Comparison of ENCODE assay signal across 23 cellular contexts in genomic region chr1:43203859-43204258, GRCh38. TPM values are rescaled to one million over a fixed set of nuclear protein-coding genes. Genes with fewer than 3 reads are reported as not detected.
DNase-seq lines count a peak whose midpoint lies in the region; ATAC-seq, FAIRE-seq and TF ChIP-seq lines count a peak whose summit lies in the region.
"Had no signal": no experiment of that assay in that cellular context is flagged by ENCODE, and none has a peak within 500 bp of the region (broad histone marks: within the 10 kb centered on the region; RNA-seq: fewer than 3 reads in every experiment).

No MANE protein-coding gene starts in this region.

- H2BK5ac ChIP-seq in IMR-90 (ENCODE audit: low read depth, low read length, poor library complexity, severe bottlenecking) = no peak overlapping the region

- POLR2A ChIA-PET in Caco-2 (lab: Charles Lee) (interaction anchor here (0.6 kb wide), 1 partner anchor 7 kb away, joined by 6 read pairs; no protein-coding TSS in a partner anchor), IMR-90 (lab: Charles Lee; ENCODE audit: unreplicated experiment) (no interaction called here), K562 (lab: Yijun Ruan, JAX) (interaction anchor here (1.0 to 1.1 kb wide), 2 partner anchors 15 to 28 kb away, joined by 3 read pairs; no protein-coding TSS in a partner anchor)

- H3K9me3 Mint-ChIP-seq in Caco-2 (ENCODE audit: unreplicated experiment) = no peaks in the 10 kb centered on the region
- H3K9me3 Mint-ChIP-seq: GM23338, HFFc6 had no signal

- H3K23ac ChIP-seq in IMR-90 (ENCODE audit: low read depth, low read length) = no peak overlapping the region

- no peak overlapping the region for H2BK15ac ChIP-seq in IMR-90 (ENCODE audit: low read depth, low read length)

- CTCF ChIA-PET in Caco-2 (lab: Charles Lee) (no interaction called here), IMR-90 (lab: Yijun Ruan, JAX) (no interaction called here), K562 (lab: Yijun Ruan, JAX; ENCODE audit: low intra/inter-chr PET ratio) (no interaction called here)

- intact Hi-C loops in Caco-2 (cut with micrococcal nuclease; ENCODE audit: unreplicated experiment) = no loop called here
- intact Hi-C loops in IMR-90 (cut with micrococcal nuclease) = no loop called here
- intact Hi-C loops in K562 (cut with micrococcal nuclease) = no loop called here

- no peak overlapping the region for H3K14ac ChIP-seq in IMR-90 (replicated peaks; ENCODE audit: low read depth, low read length)

- no peak overlapping the region for H2BK120ac ChIP-seq in IMR-90 (ENCODE audit: low read depth, low read length)

- H3K27ac ChIP-seq in IMR-90 (ENCODE audit: insufficient read depth, low read length) (no peak overlapping the region), K562 (ENCODE audit: extremely low read depth, low read depth, low read length) (no peak overlapping the region)
- H3K27ac ChIP-seq: BLaER1 treated with 17β-estradiol and CSF1 and Interleukin-3, amounts not matched to agents 10 nM and 100 nM had no signal

- H3K56ac ChIP-seq in IMR-90 (ENCODE audit: extremely low read depth, insufficient read depth, low read length) = no peak overlapping the region

- peaks cover 32% of the 10 kb centered on the region for H3K4me1 ChIP-seq in Caco-2
- peaks cover 18% of the 10 kb centered on the region for H3K4me1 ChIP-seq in IMR-90 (ENCODE audit: control insufficient read depth, insufficient read depth, low read length)
- H3K4me1 ChIP-seq in K562 (replicated peaks in 1 of 2; ENCODE audit: control insufficient read depth in 2 of 2, insufficient read depth in 2 of 2, low read length in 2 of 2) = peaks cover 0 to 3% of the 10 kb centered on the region in 2 experiments; a peak in 3 of 5 replicates
- H3K4me1 ChIP-seq: BE2C had no signal

- FAIRE-seq in K562 (lab: Jason Lieb, UNC) = no peak
- FAIRE-seq: A549, G401.6 had no signal

- in situ Hi-C loops in IMR-90 (cut with MboI; ENCODE audit: low sequenced_read_pairs) (no loop called here), K562 (cut with MboI) (no loop called here)

- TF ChIP-seq CTCF in Caco-2 (IDR thresholded peaks at IDR 0.05; ENCODE audit: insufficient read depth in 1 of 2, low read depth in 1 of 2, low read length in 1 of 2, severe bottlenecking in 1 of 2, unreplicated experiment in 1 of 2) = no peak
- no peak for TF ChIP-seq CTCF in IMR-90 (conservative IDR thresholded peaks at IDR 0.05; ENCODE audit: low read depth, low read length)
- TF ChIP-seq CTCF in K562 (IDR thresholded peaks at IDR 0.05 in 2 of 3, conservative IDR thresholded peaks at IDR 0.05 in 1 of 3; ENCODE audit: insufficient read depth in 2 of 3, low read depth in 1 of 3, low read length in 3 of 3) = no peak

- H3K4me3 Mint-ChIP-seq in Caco-2 (ENCODE audit: unreplicated experiment) = no peak overlapping the region
- H3K4me3 Mint-ChIP-seq: CD14-positive monocyte; CD4-positive, alpha-beta T cell; CD8-positive, alpha-beta memory T cell; GM23338; H9; HFFc6 had no signal

- H4K20me1 ChIP-seq in IMR-90 (ENCODE audit: insufficient read depth, low read length) = no peaks in the 10 kb centered on the region
- H4K20me1 ChIP-seq in K562 (replicated peaks; ENCODE audit: control insufficient read depth, insufficient read depth, low read length) = no peaks in the 10 kb centered on the region
- H4K20me1 ChIP-seq: BLaER1 treated with 17β-estradiol and CSF1 and Interleukin-3, amounts not matched to agents 10 nM and 100 nM had no signal

- no peak overlapping the region for H2AK9ac ChIP-seq in IMR-90 (replicated peaks; ENCODE audit: low read depth, low read length, poor library complexity)

- H2AK5ac ChIP-seq in IMR-90 (ENCODE audit: low read depth, low read length) = no peak overlapping the region

- H3K27me3 ChIP-seq in Caco-2 (replicated peaks; ENCODE audit: control insufficient read depth, insufficient read depth, low read length) (no peaks in the 10 kb centered on the region), IMR-90 (ENCODE audit: control insufficient read depth, insufficient read depth, low read length) (no peaks in the 10 kb centered on the region), K562 (ENCODE audit: control insufficient read depth in 2 of 2, insufficient read depth in 2 of 2, low read length in 2 of 2) (peaks cover 26 to 62% of the 10 kb centered on the region in 2 experiments)
- H3K27me3 ChIP-seq: BE2C; BLaER1 treated with 17β-estradiol and CSF1 and Interleukin-3, amounts not matched to agents 10 nM and 100 nM had no signal

- H3K9me1 ChIP-seq in IMR-90 (ENCODE audit: insufficient read depth, low read length) (peaks cover 20% of the 10 kb centered on the region), K562 (ENCODE audit: control insufficient read depth, insufficient read depth, low read length) (no peaks in the 10 kb centered on the region)

- no peak overlapping the region for H3K4ac ChIP-seq in IMR-90 (ENCODE audit: low read depth, low read length)

- H3K27me3 Mint-ChIP-seq in Caco-2 (ENCODE audit: insufficient read depth, unreplicated experiment) = no peaks in the 10 kb centered on the region

- no TSS peak for BruUV-seq in Caco-2 (replicated peaks; lab: Mats Ljungman, UMichigan)
- no TSS peak for BruUV-seq in IMR-90 (replicated peaks; lab: Mats Ljungman, UMichigan)
- no TSS peak for BruUV-seq in K562 (replicated peaks; lab: Mats Ljungman, UMichigan)

- H3K4me2 ChIP-seq in IMR-90 (ENCODE audit: low read depth, low read length) (no peak overlapping the region), K562 (ENCODE audit: insufficient read depth, low read length) (no peak overlapping the region)
- H3K4me2 ChIP-seq: A549; BLaER1 treated with 17β-estradiol and CSF1 and Interleukin-3, amounts not matched to agents 10 nM and 100 nM; GM23338 had no signal

- WGBS in IMR-90 (ENCODE audit: extremely low coverage in 2 of 2, insufficient read length in 1 of 2), 2 experiments = no CpG with 5 or more reads among the region's 3 CpGs
- WGBS in K562 (ENCODE audit: insufficient coverage, low coverage, missing lambda C conversion rate) = 3% methylated on average over 3 of the region's 3 CpGs

- no peak for TF ChIP-seq EP300 in K562 (IDR thresholded peaks at IDR 0.05; ENCODE audit: low read length)

- H4K8ac ChIP-seq in IMR-90 (ENCODE audit: low read depth in 2 of 2, low read length in 2 of 2) = no peak overlapping the region

- H3K79me1 ChIP-seq in IMR-90 (ENCODE audit: low read depth in 1 of 2, low read length in 2 of 2) = peaks cover 0 to 7% of the 10 kb centered on the region in 2 experiments; a peak in 2 of 4 replicates

- no peak overlapping the region for H4K5ac ChIP-seq in IMR-90 (ENCODE audit: low read depth, low read length)

- no peak overlapping the region for H3K18ac ChIP-seq in IMR-90 (ENCODE audit: low read depth, low read length)

- peaks cover 12% of the 10 kb centered on the region for H3K36me3 Mint-ChIP-seq in Caco-2 (ENCODE audit: insufficient read depth, unreplicated experiment)
- H3K36me3 Mint-ChIP-seq: CD14-positive monocyte; CD8-positive, alpha-beta memory T cell had no signal

- H3K9me3 ChIP-seq in Caco-2 (peaks cover 31% of the 10 kb centered on the region), IMR-90 (ENCODE audit: control insufficient read depth, insufficient read depth, low read length) (no peaks in the 10 kb centered on the region), K562 (replicated peaks; ENCODE audit: control insufficient read depth, insufficient read depth, low read depth, low read length) (no peaks in the 10 kb centered on the region)
- H3K9me3 ChIP-seq: BE2C had no signal

- no peak overlapping the region for H3K9ac ChIP-seq in IMR-90 (ENCODE audit: low read depth, low read length)
- no peak overlapping the region for H3K9ac ChIP-seq in K562 (ENCODE audit: insufficient read depth in 1 of 2, low read depth in 2 of 2, low read length in 2 of 2)
- H3K9ac ChIP-seq: BLaER1 treated with 17β-estradiol and CSF1 and Interleukin-3, amounts not matched to agents 10 nM and 100 nM had no signal

- no peaks in the 10 kb centered on the region for H3K4me1 Mint-ChIP-seq in Caco-2 (ENCODE audit: low read depth, unreplicated experiment)
- H3K4me1 Mint-ChIP-seq: CD8-positive, alpha-beta memory T cell had no signal

- H2BK20ac ChIP-seq in IMR-90 (ENCODE audit: low read depth, low read length) = no peak overlapping the region

- no peaks in the 10 kb centered on the region for H3K79me2 ChIP-seq in K562 (ENCODE audit: control insufficient read depth, insufficient read depth, low read length)

- TF ChIP-seq RAD21 in IMR-90 (IDR thresholded peaks at IDR 0.05; ENCODE audit: low read length) (no peak), K562 (CRISPR knock-in tag; conservative IDR thresholded peaks at IDR 0.05 in 1 of 2, IDR thresholded peaks at IDR 0.05 in 1 of 2) (no peak)

- H3K4me3 ChIP-seq in Caco-2 (ENCODE audit: low read depth, low read length) (no peak overlapping the region), IMR-90 (ENCODE audit: insufficient read depth, low read depth, low read length) (no peak overlapping the region), K562 (no peak overlapping the region)
- H3K4me3 ChIP-seq: A549; BLaER1 treated with 17β-estradiol and CSF1 and Interleukin-3, amounts not matched to agents 10 nM and 100 nM; GM23338 had no signal

- peak overlapping the region; percentile 93 for H3K27ac Mint-ChIP-seq in Caco-2 (ENCODE audit: unreplicated experiment)
- H3K27ac Mint-ChIP-seq: CD14-positive monocyte; CD4-positive, alpha-beta T cell; CD8-positive, alpha-beta memory T cell; GM23338; H9 had no signal

- dilution Hi-C loops in IMR-90 (cut with HindIII; ENCODE audit: low sequenced_read_pairs, unreplicated experiment) = no loop called here

- ATAC-seq in IMR-90 (ENCODE audit: low read depth) = no peak
- ATAC-seq in K562 = no peak
- ATAC-seq: A549, GM23338, HCT116 had no signal

- no peaks in the 10 kb centered on the region for H3K36me3 ChIP-seq in Caco-2 (ENCODE audit: control insufficient read depth, insufficient read depth, low read length)
- no peaks in the 10 kb centered on the region for H3K36me3 ChIP-seq in IMR-90 (ENCODE audit: control insufficient read depth, insufficient read depth, low read length)
- H3K36me3 ChIP-seq in K562 (ENCODE audit: control insufficient read depth, insufficient read depth, low read length) = no peaks in the 10 kb centered on the region
- H3K36me3 ChIP-seq: BE2C; BLaER1 treated with 17β-estradiol and CSF1 and Interleukin-3, amounts not matched to agents 10 nM and 100 nM had no signal

- H4K91ac ChIP-seq in IMR-90 (ENCODE audit: insufficient read depth, low read depth, low read length) = no peak overlapping the region

- DNase-seq in Caco-2 (no peak), IMR-90 (no peak), K562 (ENCODE audit: extremely low read depth in 1 of 4, low spot score in 3 of 4) (no peak), HuH-7.5 (ENCODE audit: low spot score) (no peak), DMS53 treated with DMSO at 0.1 percent for 48 hours (lab: John Stamatoyannopoulos, UW; ENCODE audit: unreplicated experiment) (no peak), NCI-H2171 (lab: John Stamatoyannopoulos, UW) (no peak)
- DNase-seq: 8988T; ACHN; AML-193; BE2C; Calu3; CD4-positive, alpha-beta T cell; CD8-positive, alpha-beta memory T cell; DMS53; DND-41; H9; HFFc6 had no signal

- TF ChIP-seq POLR2A in IMR-90 (IDR thresholded peaks at IDR 0.05; ENCODE audit: low read depth, low read length) = no peak
- no peak for TF ChIP-seq POLR2A in K562 (conservative IDR thresholded peaks at IDR 0.05)

- H2AFZ ChIP-seq in IMR-90 (replicated peaks; ENCODE audit: low read length, poor library complexity) (no peak overlapping the region), K562 (ENCODE audit: low read depth, low read length) (no peak overlapping the region)
- H2AFZ ChIP-seq: GM23338 had no signal

RNA-seq across cellular contexts. Expression of gene CFAP57, which starts 31.7 kb away (rescaled TPM):
- total RNA-seq in Caco-2 (2022) (0.23 and 0.35 TPM in 2 replicates), IMR-90 (2012; rRNA removed) (0.28 and 0.36 TPM in 2 replicates), K562 (2014; rRNA removed) (not detected in 2 replicates), K562 (2014; rRNA removed; fragmentation: Illumina TruSeq; extraction: Trizol) (0.07 TPM in 1 of 2 replicates, not detected in the other), K562 (2015; rRNA removed; fragmentation: Illumina TruSeq; extraction: Trizol) (0.18 TPM in 1 of 2 replicates, not detected in the other), K562 (2021) (not detected in 2 replicates)
- polyA plus RNA-seq in IMR-90 (2012; rRNA removed) (0.19 and 0.29 TPM in 2 replicates), K562 (2011; rRNA removed) (0.04 TPM in 1 of 2 replicates, not detected in the other), K562 (2014; fragmentation: Illumina TruSeq; extraction: Trizol) (0.22 TPM in 1 of 2 replicates, not detected in the other), K562 (2014; fragmentation: Nextera tagmentation; extraction: Ambion mirVana) (under 1 TPM in 1 of 2 experiments, not detected in 1; 0.07 TPM), K562 (2014; rRNA removed) (0.05 TPM in 1 of 2 replicates, not detected in the other)
- polyA plus RNA-seq in IMR-90 (2012; cell fraction: cytosol; rRNA removed) = 0.11 TPM in 2 replicates
- polyA plus RNA-seq in IMR-90 (2012; cell fraction: nucleus; rRNA removed; ENCODE audit: low replicate concordance) = 0.50 and 2.7 TPM in 2 replicates
- total RNA-seq in K562 (2011; cell fraction: chromatin; rRNA removed; ENCODE audit: low replicate concordance) = 0.30 TPM in 1 of 2 replicates, not detected in the other
- total RNA-seq in K562 (2011; cell fraction: nucleolus; rRNA removed) = not detected in 2 replicates
- total RNA-seq in K562 (2011; cell fraction: nucleoplasm; rRNA removed) = not detected in 2 replicates
- polyA plus RNA-seq in K562 (2011; cell fraction: cytosol; rRNA removed) = 0.01 and 0.09 TPM in 2 replicates
- polyA plus RNA-seq in K562 (2011; cell fraction: nucleus; rRNA removed) = 0.14 TPM in 1 of 2 replicates, not detected in the other
- polyA plus RNA-seq in K562 (2012) = 0.03 and 0.18 TPM in 2 replicates
- 0.27 TPM in 1 of 2 replicates, not detected in the other for polyA minus RNA-seq in K562 (2011; rRNA and poly(A)+ RNA removed)
- polyA minus RNA-seq in K562 (2011; cell fraction: cytosol; rRNA and poly(A)+ RNA removed) = not detected in 2 replicates
- not detected in 2 replicates for polyA minus RNA-seq in K562 (2011; cell fraction: nucleus; rRNA and poly(A)+ RNA removed)
- total RNA-seq: CD4-positive, alpha-beta T cell had no signal
- polyA plus RNA-seq: CD8-positive, alpha-beta memory T cell had no signal

RNA-seq across cellular contexts. Expression of gene EBNA1BP2, which starts 31.8 kb away (rescaled TPM):
- total RNA-seq in Caco-2 (2022) (56.3 and 61.6 TPM in 2 replicates), IMR-90 (2012; rRNA removed) (135 and 173 TPM in 2 replicates), K562 (2014; rRNA removed) (300 and 314 TPM in 2 replicates), K562 (2014; rRNA removed; fragmentation: Illumina TruSeq; extraction: Trizol) (251 and 264 TPM in 2 replicates), K562 (2015; rRNA removed; fragmentation: Illumina TruSeq; extraction: Trizol) (262 and 268 TPM in 2 replicates), K562 (2021) (175 and 182 TPM in 2 replicates)
- polyA plus RNA-seq in IMR-90 (2012; rRNA removed) (79.0 and 82.8 TPM in 2 replicates), K562 (2011; rRNA removed) (74.8 and 102 TPM in 2 replicates), K562 (2014; fragmentation: Illumina TruSeq; extraction: Trizol) (283 and 349 TPM in 2 replicates), K562 (2014; fragmentation: Nextera tagmentation; extraction: Ambion mirVana) (100 to 1,000 TPM in 1 of 2 experiments, 10 to 100 TPM in 1; 95.2 to 157 TPM), K562 (2014; rRNA removed) (249 and 275 TPM in 2 replicates)
- polyA plus RNA-seq in IMR-90 (2012; cell fraction: cytosol; rRNA removed) = 39.0 and 98.0 TPM in 2 replicates
- polyA plus RNA-seq in IMR-90 (2012; cell fraction: nucleus; rRNA removed; ENCODE audit: low replicate concordance) = 35.8 and 55.8 TPM in 2 replicates
- total RNA-seq in K562 (2011; cell fraction: chromatin; rRNA removed; ENCODE audit: low replicate concordance) = 94.0 and 95.1 TPM in 2 replicates
- 64.3 and 68.4 TPM in 2 replicates for total RNA-seq in K562 (2011; cell fraction: nucleolus; rRNA removed)
- 71.1 and 80.7 TPM in 2 replicates for total RNA-seq in K562 (2011; cell fraction: nucleoplasm; rRNA removed)
- 60.0 and 76.6 TPM in 2 replicates for polyA plus RNA-seq in K562 (2011; cell fraction: cytosol; rRNA removed)
- polyA plus RNA-seq in K562 (2011; cell fraction: nucleus; rRNA removed) = 76.3 and 82.2 TPM in 2 replicates
- 90.3 and 177 TPM in 2 replicates for polyA plus RNA-seq in K562 (2012)
- polyA minus RNA-seq in K562 (2011; rRNA and poly(A)+ RNA removed) = 58.1 and 63.4 TPM in 2 replicates
- polyA minus RNA-seq in K562 (2011; cell fraction: cytosol; rRNA and poly(A)+ RNA removed) = 43.2 and 43.7 TPM in 2 replicates
- polyA minus RNA-seq in K562 (2011; cell fraction: nucleus; rRNA and poly(A)+ RNA removed) = 52.0 and 75.4 TPM in 2 replicates
